8 cellular contexts compared by ENCODE assay signal in genomic region chr14:91246051-91246852, GRCh38. TPM values are rescaled to one million over a fixed set of nuclear protein-coding genes. Genes with fewer than 3 reads are reported as not detected.
DNase-seq lines count a peak whose midpoint lies in the region; ATAC-seq and TF ChIP-seq lines count a peak whose summit lies in the region.

No MANE protein-coding gene starts in this region.

- intact Hi-C loops in CD8-positive, alpha-beta T cell (cut with DNase I, micrococcal nuclease) = loop anchor here in 1 of 2 experiments (2.0 to 5.0 kb wide), 2 partner anchors 171 to 185 kb away; partner anchors contain the start of genes CCDC88C and RPS6KA5
- intact Hi-C loops in mucosa of descending colon (cut with DNase I, micrococcal nuclease) (no loop called here), heart left ventricle (cut with DNase I) (no loop called here)

- peaks cover 90% of the 10 kb centered on the region for H3K4me1 Mint-ChIP-seq in CD8-positive, alpha-beta T cell (ENCODE audit: low read depth)
- peaks cover 85% of the 10 kb centered on the region for H3K4me1 Mint-ChIP-seq in activated CD8-positive, alpha-beta memory T cell treated with anti-CD3 and anti-CD28 coated beads, Interleukin-2, amount 10 ng/mL, durations not matched to agents 7 days and 5 days

- H3K36me3 ChIP-seq in CD8-positive, alpha-beta T cell (ENCODE audit: insufficient read depth, low read length) = no peaks in the 10 kb centered on the region
- H3K36me3 ChIP-seq in mucosa of descending colon (ENCODE audit: low read depth) = no peaks in the 10 kb centered on the region
- no peaks in the 10 kb centered on the region for H3K36me3 ChIP-seq in heart left ventricle

- peak overlapping the region; percentile 67 for H3K4me3 Mint-ChIP-seq in CD8-positive, alpha-beta T cell
- H3K4me3 Mint-ChIP-seq in activated CD8-positive, alpha-beta memory T cell treated with anti-CD3 and anti-CD28 coated beads, Interleukin-2, amount 10 ng/mL, durations not matched to agents 7 days and 5 days = peak overlapping the region; percentile 86

- H3K4me3 ChIP-seq in CD8-positive, alpha-beta T cell (ENCODE audit: low read depth, low read length) = no peak overlapping the region
- H3K4me3 ChIP-seq in mucosa of descending colon (no peak overlapping the region), heart left ventricle (no peak overlapping the region)

- H3K27me3 Mint-ChIP-seq in CD8-positive, alpha-beta T cell (ENCODE audit: low read depth) = no peaks in the 10 kb centered on the region
- H3K27me3 Mint-ChIP-seq in activated CD8-positive, alpha-beta memory T cell treated with anti-CD3 and anti-CD28 coated beads, Interleukin-2, amount 10 ng/mL, durations not matched to agents 7 days and 5 days = no peaks in the 10 kb centered on the region

- POLR2A ChIA-PET in CD8-positive, alpha-beta T cell (lab: Charles Lee) = interaction anchor here (0.6 to 6.7 kb wide), 6 partner anchors 9 to 600 kb away, joined by 3 to 90 read pairs (median 8); no protein-coding TSS in a partner anchor

- H3K9me3 ChIP-seq in CD8-positive, alpha-beta T cell (ENCODE audit: low read length) = no peaks in the 10 kb centered on the region
- H3K9me3 ChIP-seq in mucosa of descending colon = no peaks in the 10 kb centered on the region
- H3K9me3 ChIP-seq in heart left ventricle = peaks cover 0 to 5% (median 0%) of the 10 kb centered on the region in 12 donors

- CTCF ChIA-PET in CD8-positive, alpha-beta T cell (lab: Charles Lee) = interaction anchor here (0.6 to 2.5 kb wide), 6 partner anchors 13 to 73 kb away, joined by 3 to 8 read pairs (median 4); no protein-coding TSS in a partner anchor
- CTCF ChIA-PET in activated CD8-positive, alpha-beta memory T cell treated with anti-CD3 and anti-CD28 coated beads, Interleukin-2, amount 10 ng/mL, durations not matched to agents 7 days and 5 days (lab: Charles Lee) = interaction anchor here (1.3 to 8.2 kb wide), 5 partner anchors 12 to 71 kb away, joined by 3 to 98 read pairs (median 4); no protein-coding TSS in a partner anchor

- peaks cover 9% of the 10 kb centered on the region for H3K9me3 Mint-ChIP-seq in CD8-positive, alpha-beta T cell
- no peaks in the 10 kb centered on the region for H3K9me3 Mint-ChIP-seq in activated CD8-positive, alpha-beta memory T cell treated with anti-CD3 and anti-CD28 coated beads, Interleukin-2, amount 10 ng/mL, durations not matched to agents 7 days and 5 days (ENCODE audit: low read depth)

- peaks cover 76% of the 10 kb centered on the region for H3K4me1 ChIP-seq in CD8-positive, alpha-beta T cell (ENCODE audit: insufficient read depth, low read length)
- peaks cover 5% of the 10 kb centered on the region for H3K4me1 ChIP-seq in mucosa of descending colon (ENCODE audit: low read depth)
- H3K4me1 ChIP-seq in heart left ventricle = peaks cover 0 to 60% (median 6%) of the 10 kb centered on the region in 12 donors

- no peak for TF ChIP-seq CTCF in CD8-positive, alpha-beta T cell (IDR thresholded peaks at IDR 0.05)
- TF ChIP-seq CTCF in mucosa of descending colon (IDR thresholded peaks at IDR 0.05) (no peak), heart left ventricle (IDR thresholded peaks at IDR 0.05) (no peak)

- DNase-seq in CD8-positive, alpha-beta T cell = peak; percentile 47 to 91 (median 67)
- peak; percentile 24 for DNase-seq in NCI-H446 treated with DMSO at 0.1 percent for 48 hours (lab: John Stamatoyannopoulos, UW)
- DNase-seq in activated CD8-positive, alpha-beta memory T cell treated with anti-CD3 and anti-CD28 coated beads, Interleukin-2, amount 10 ng/mL, durations not matched to agents 7 days and 5 days = peak; percentile 94
- no peak for DNase-seq in mucosa of descending colon
- no peak for DNase-seq in heart left ventricle

- 90 to 94% (median 92%) methylated on average over 13 to 15 of the region's 15 CpGs for WGBS in heart left ventricle, 4 donors

- no peaks in the 10 kb centered on the region for H3K27me3 ChIP-seq in CD8-positive, alpha-beta T cell (ENCODE audit: insufficient read depth, low read length)
- H3K27me3 ChIP-seq in heart left ventricle = peaks cover 0 to 4% (median 0%) of the 10 kb centered on the region in 9 donors

- peak overlapping the region; percentile 68 for H3K27ac ChIP-seq in CD8-positive, alpha-beta T cell (ENCODE audit: low read depth, low read length)
- H3K27ac ChIP-seq in heart left ventricle = peak overlapping the region in 1 of 12 donors; percentile 84

- H3K27ac Mint-ChIP-seq in CD8-positive, alpha-beta T cell = peak overlapping the region; percentile 94
- peak overlapping the region; percentile 100 for H3K27ac Mint-ChIP-seq in activated CD8-positive, alpha-beta memory T cell treated with anti-CD3 and anti-CD28 coated beads, Interleukin-2, amount 10 ng/mL, durations not matched to agents 7 days and 5 days

- peak; percentile 63 for ATAC-seq in CD8-positive, alpha-beta T cell
- ATAC-seq in activated CD8-positive, alpha-beta memory T cell treated with anti-CD3 and anti-CD28 coated beads, Interleukin-2, amount 10 ng/mL, durations not matched to agents 7 days and 5 days = peak; percentile 54
- ATAC-seq in mucosa of descending colon = peak; percentile 56
- ATAC-seq in HG02798 (IDR thresholded peaks at IDR 0.05; ENCODE audit: poor library complexity, unreplicated experiment) = no peak
- ATAC-seq in HG02870 (IDR thresholded peaks at IDR 0.05; ENCODE audit: unreplicated experiment) = no peak
- no peak for ATAC-seq in heart left ventricle
- ATAC-seq in GM21367 (IDR thresholded peaks at IDR 0.05; ENCODE audit: unreplicated experiment) = no peak

- H3K36me3 Mint-ChIP-seq in CD8-positive, alpha-beta T cell = peaks cover 9% of the 10 kb centered on the region
- H3K36me3 Mint-ChIP-seq in activated CD8-positive, alpha-beta memory T cell treated with anti-CD3 and anti-CD28 coated beads, Interleukin-2, amount 10 ng/mL, durations not matched to agents 7 days and 5 days = peaks cover 71% of the 10 kb centered on the region

- TF ChIP-seq POLR2A in heart left ventricle (IDR thresholded peaks at IDR 0.05) = no peak

RNA-seq across cellular contexts. Expression of gene GPR68, which starts 1.7 kb away (rescaled TPM):
- total RNA-seq in CD8-positive, alpha-beta T cell = 1 to 10 TPM; 3.6 to 5.1 TPM
- 10 to 100 TPM; 44.5 to 48.0 TPM for total RNA-seq in activated CD8-positive, alpha-beta memory T cell treated with anti-CD3 and anti-CD28 coated beads, Interleukin-2, amount 10 ng/mL, durations not matched to agents 7 days and 5 days
- total RNA-seq in mucosa of descending colon (1 to 10 TPM; 1.4 to 2.4 (median 2.3) TPM), heart left ventricle (1 to 10 TPM in 2 of 9 donors, under 1 TPM in 6, not detected in 1; 0.31 to 2.6 (median 0.59) TPM)
- 1 to 10 TPM in 1 of 2 donors, under 1 TPM in 1; 0.08 to 1.6 TPM for polyA plus RNA-seq in heart left ventricle

Comparison
In these comparisons a context has a peak if more than half of its experiments do, and no peak if none do; other contexts are left out.
1. ATAC-seq: peak in CD8-positive, alpha-beta T cell (single experiment), activated CD8-positive, alpha-beta memory T cell treated with anti-CD3 and anti-CD28 coated beads, Interleukin-2, amount 10 ng/mL, durations not matched to agents 7 days and 5 days (single experiment) and mucosa of descending colon (single experiment); none in HG02798 (single experiment), HG02870 (single experiment), heart left ventricle (0 of 4) and GM21367 (single experiment).
2. DNase-seq: peak in CD8-positive, alpha-beta T cell (7 of 7), NCI-H446 treated with DMSO at 0.1 percent for 48 hours (single experiment) and activated CD8-positive, alpha-beta memory T cell treated with anti-CD3 and anti-CD28 coated beads, Interleukin-2, amount 10 ng/mL, durations not matched to agents 7 days and 5 days (single experiment); none in mucosa of descending colon (0 of 3) and heart left ventricle (0 of 5).
3. RNA of gene GPR68, which starts 1.7 kb away (total RNA-seq): 44.5 to 48.0 TPM in activated CD8-positive, alpha-beta memory T cell treated with anti-CD3 and anti-CD28 coated beads, Interleukin-2, amount 10 ng/mL, durations not matched to agents 7 days and 5 days; 3.6 to 5.1 TPM in CD8-positive, alpha-beta T cell, 1.4 to 2.4 TPM in mucosa of descending colon and 0.31 to 2.6 TPM in heart left ventricle; every median in the first group is over 4 times any median in the second.